Comparison of ENCODE assay signal across 9 cellular contexts in the genomic region with DNA sequence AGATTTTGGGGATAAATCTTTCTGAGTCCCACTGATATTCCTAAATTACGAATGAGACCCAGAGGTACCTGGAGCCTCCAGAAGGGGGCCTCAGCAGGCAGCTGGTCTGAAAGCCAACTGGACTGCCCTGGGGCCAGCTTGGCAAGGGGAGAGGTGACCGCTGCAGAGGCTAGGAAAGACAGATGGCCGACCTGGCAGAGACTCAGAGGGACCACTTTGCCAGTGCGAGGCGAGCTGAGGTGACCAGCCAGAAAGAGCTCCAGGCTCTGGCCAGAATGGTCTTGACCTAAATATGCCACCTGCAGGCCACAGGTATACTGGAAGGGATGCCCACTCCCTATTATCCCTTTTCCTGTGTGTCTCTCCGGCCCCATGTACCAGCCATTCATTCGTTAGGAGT.
A peak's percentile ranks its signal among the peaks of the same experiment; 100 is the strongest.
DNase-seq lines count a peak whose midpoint lies in the region; ATAC-seq and TF ChIP-seq lines count a peak whose summit lies in the region.
"Had no signal": no experiment of that assay in that cellular context is flagged by ENCODE, and none has a peak within 500 bp of the region (broad histone marks: within the 10 kb centered on the region; RNA-seq: fewer than 3 reads in every experiment).

No MANE protein-coding gene starts in this region.

- H3K27ac Mint-ChIP-seq in endothelial cell (ENCODE audit: unreplicated experiment): no peak overlapping the region

- H3K27ac ChIP-seq in 22Rv1: no peak overlapping the region
- no peak overlapping the region for H3K27ac ChIP-seq in tibial nerve
- H3K27ac ChIP-seq: gastroesophageal sphincter had no signal

- TF ChIP-seq EP300 in tibial nerve (IDR thresholded peaks at IDR 0.05): no peak

- no peaks in the 10 kb centered on the region for H3K36me3 Mint-ChIP-seq in endothelial cell (ENCODE audit: low read depth, unreplicated experiment)

- no peaks in the 10 kb centered on the region for H3K4me1 Mint-ChIP-seq in endothelial cell (ENCODE audit: unreplicated experiment)

- no peaks in the 10 kb centered on the region for H3K4me1 ChIP-seq in tibial nerve
- H3K4me1 ChIP-seq: gastroesophageal sphincter had no signal

- no peaks in the 10 kb centered on the region for H3K27me3 ChIP-seq in GM06990 (replicated peaks; ENCODE audit: control insufficient read depth, insufficient read depth, low read length)
- H3K27me3 ChIP-seq in tibial nerve: no peaks in the 10 kb centered on the region
- H3K27me3 ChIP-seq: gastroesophageal sphincter had no signal

- no peak overlapping the region for H3K4me3 ChIP-seq in GM06990 (replicated peaks; ENCODE audit: low read depth, low read length)
- H3K4me3 ChIP-seq in NB4 (ENCODE audit: low read depth, low read length): no peak overlapping the region
- no peak overlapping the region for H3K4me3 ChIP-seq in tibial nerve
- H3K4me3 ChIP-seq in lower leg skin (ENCODE audit: low read depth, poor library complexity, severe bottlenecking): no peak overlapping the region
- H3K4me3 ChIP-seq: gastroesophageal sphincter had no signal

- intact Hi-C loops in lower leg skin (cut with DNase I; ENCODE audit: low total_unique reads): no loop called here

- ATAC-seq in GM19467 (IDR thresholded peaks at IDR 0.05; ENCODE audit: unreplicated experiment): no peak
- ATAC-seq: gastroesophageal sphincter had no signal

- no peaks in the 10 kb centered on the region for H3K36me3 ChIP-seq in GM06990 (ENCODE audit: control insufficient read depth, insufficient read depth, low read length)
- H3K36me3 ChIP-seq in tibial nerve: no peaks in the 10 kb centered on the region
- H3K36me3 ChIP-seq: gastroesophageal sphincter had no signal

- 71 to 75% methylated on average over 7 of the region's 7 CpGs for WGBS in tibial nerve, 2 donors
- WGBS in lower leg skin, 2 donors: 73 to 80% methylated on average over 7 of the region's 7 CpGs

- TF ChIP-seq CTCF in 22Rv1 (IDR thresholded peaks at IDR 0.05): peak; percentile 85
- peak; percentile 67 for TF ChIP-seq CTCF in GM06990 (IDR thresholded peaks at IDR 0.05; ENCODE audit: insufficient read depth, low read length, poor library complexity, severe bottlenecking)
- peak; percentile 58 for TF ChIP-seq CTCF in NB4 (IDR thresholded peaks at IDR 0.05; ENCODE audit: low read depth, low read length)
- peak; percentile 78 for TF ChIP-seq CTCF in endothelial cell (IDR thresholded peaks at IDR 0.05; ENCODE audit: unreplicated experiment)
- no peak for TF ChIP-seq CTCF in tibial nerve (IDR thresholded peaks at IDR 0.05)
- no peak for TF ChIP-seq CTCF in lower leg skin (IDR thresholded peaks at IDR 0.05)

- H3K9me3 ChIP-seq in tibial nerve: no peaks in the 10 kb centered on the region
- H3K9me3 ChIP-seq: gastroesophageal sphincter had no signal

- no peaks in the 10 kb centered on the region for H3K9me3 Mint-ChIP-seq in endothelial cell (ENCODE audit: unreplicated experiment)

- H3K27me3 Mint-ChIP-seq in endothelial cell (ENCODE audit: unreplicated experiment): no peaks in the 10 kb centered on the region

- H3K4me3 Mint-ChIP-seq in endothelial cell (ENCODE audit: unreplicated experiment): no peak overlapping the region

- DNase-seq in GM06990 (ENCODE audit: extremely low read depth, insufficient read length): no peak
- DNase-seq in NB4 (ENCODE audit: low read depth): peak; percentile 25
- DNase-seq in endothelial cell (ENCODE audit: low spot score): peak; percentile 61
- DNase-seq in tibial nerve (ENCODE audit: low spot score in 2 of 2): no peak
- no peak for DNase-seq in lower leg skin (ENCODE audit: low spot score in 2 of 2)
- no peak for DNase-seq in stimulated activated CD4-positive, alpha-beta T cell treated with anti-CD3 and anti-CD28 coated beads, Interleukin-4, amount 100 ng/mL, for 24 hours

- TF ChIP-seq POLR2A in NB4 (IDR thresholded peaks at IDR 0.05; ENCODE audit: extremely low read depth, insufficient read length) (no peak), tibial nerve (IDR thresholded peaks at IDR 0.05) (no peak), lower leg skin (IDR thresholded peaks at IDR 0.05) (no peak)

Comparison
In these comparisons a context has a peak if more than half of its experiments do, and no peak if none do; other contexts are left out.
1. CTCF ChIP-seq: peak in 22Rv1 (single experiment), GM06990 (single experiment), NB4 (single experiment) and endothelial cell (single experiment); none in tibial nerve (0 of 5) and lower leg skin (0 of 3).
2. DNase-seq: peak in NB4 (single experiment) and endothelial cell (single experiment); none in GM06990 (single experiment), tibial nerve (0 of 2), lower leg skin (0 of 2) and stimulated activated CD4-positive, alpha-beta T cell treated with anti-CD3 and anti-CD28 coated beads, Interleukin-4, amount 100 ng/mL, for 24 hours (single experiment).